In the genomic region with DNA sequence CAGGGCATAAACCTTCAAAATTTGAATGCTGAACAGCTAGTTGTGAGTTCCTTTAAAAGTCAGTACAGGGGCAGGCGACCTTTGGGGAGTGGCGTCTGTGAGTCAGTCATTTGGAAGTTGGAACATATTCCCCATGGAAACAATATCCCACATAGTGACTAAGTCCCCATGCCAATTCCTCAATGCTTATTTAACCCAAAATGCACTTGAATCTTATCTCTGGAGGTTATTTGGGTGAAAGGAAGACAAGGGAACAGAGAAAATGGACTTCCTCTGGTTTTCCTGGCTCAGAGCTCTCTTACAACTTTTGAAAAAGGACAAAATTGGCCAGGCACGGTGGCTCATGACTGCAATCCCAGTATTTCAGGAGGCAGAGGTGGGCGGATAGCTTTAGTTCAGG, we compare ENCODE assay signal across 12 cellular contexts.
DNase-seq lines count a peak whose midpoint lies in the region; ATAC-seq, FAIRE-seq and TF ChIP-seq lines count a peak whose summit lies in the region.
"Had no signal": no experiment of that assay in that cellular context is flagged by ENCODE, and none has a peak within 500 bp of the region (broad histone marks: within the 10 kb centered on the region; RNA-seq: fewer than 3 reads in every experiment).

No MANE protein-coding gene starts in this region.

- peak; percentile 73 to 87; a peak in 5 of 6 replicates for ATAC-seq in A549
- ATAC-seq: activated naive CD8-positive, alpha-beta T cell treated with anti-CD3 and anti-CD28 coated beads, Interleukin-2, amount 50 U/mL, for 24 hours had no signal

- no peak for FAIRE-seq in A549 (lab: Jason Lieb, UNC)

- H3K4me1 ChIP-seq in A549: peaks cover 36% of the 10 kb centered on the region

- no peak for TF ChIP-seq RAD21 in A549 (conservative IDR thresholded peaks at IDR 0.05 in 1 of 2, IDR thresholded peaks at IDR 0.05 in 1 of 2)

- TF ChIP-seq POLR2A in A549 (IDR thresholded peaks at IDR 0.05; ENCODE audit: low read length): no peak

- DNase-seq in A549 (ENCODE audit: low read depth in 1 of 2, low spot score in 1 of 2) (peak; percentile 41 to 72), HT1080 (ENCODE audit: low read depth) (peak; percentile 90), cardiac fibroblast (ENCODE audit: low read depth in 2 of 2) (peak; percentile 40 to 63), kidney epithelial cell (ENCODE audit: low read depth) (peak; percentile 37), RKO (ENCODE audit: low spot score) (no peak), SKM-1 treated with dmso at 0.1 percent for 144 hours (lab: John Stamatoyannopoulos, UW; ENCODE audit: unreplicated experiment) (no peak), NCI-H1048 (lab: John Stamatoyannopoulos, UW) (no peak)
- DNase-seq in stimulated activated CD4-positive, alpha-beta T cell treated with anti-CD3 and anti-CD28 coated beads, Interleukin-2, amount 100 ng/mL, for 24 hours: no peak
- DNase-seq: activated naive CD8-positive, alpha-beta T cell treated with anti-CD3 and anti-CD28 coated beads, Interleukin-2, amount 50 U/mL, for 24 hours; NCI-H187; T-helper 2 cell had no signal

- H3K4me3 ChIP-seq in A549 (no peak overlapping the region), cardiac fibroblast (replicated peaks in 1 of 2; ENCODE audit: low read depth in 2 of 2, low read length in 2 of 2) (no peak overlapping the region), kidney epithelial cell (ENCODE audit: low read depth, low read length) (no peak overlapping the region)

- peak overlapping the region; percentile 61 to 83 for H3K27ac ChIP-seq in A549
- H3K27ac ChIP-seq: neutrophil had no signal

- H3K9me3 ChIP-seq in A549: no peaks in the 10 kb centered on the region
- H3K9me3 ChIP-seq: neutrophil had no signal

- no peaks in the 10 kb centered on the region for H3K36me3 ChIP-seq in kidney epithelial cell (ENCODE audit: control insufficient read depth, insufficient read depth, low read length)
- H3K36me3 ChIP-seq: neutrophil had no signal

- peak overlapping the region; percentile 49 for H3K4me2 ChIP-seq in A549

- no peaks in the 10 kb centered on the region for H3K27me3 ChIP-seq in kidney epithelial cell (ENCODE audit: control insufficient read depth, insufficient read depth, low read length)
- H3K27me3 ChIP-seq: neutrophil had no signal

- no peak for TF ChIP-seq EP300 in A549 (IDR thresholded peaks at IDR 0.05)

- POLR2A ChIA-PET in A549 (lab: Yijun Ruan, JAX): no interaction called here

- TF ChIP-seq CTCF in A549 (IDR thresholded peaks at IDR 0.05): no peak
- no peak for TF ChIP-seq CTCF in cardiac fibroblast (IDR thresholded peaks at IDR 0.05; ENCODE audit: low read depth, low read length)
- TF ChIP-seq CTCF in kidney epithelial cell (IDR thresholded peaks at IDR 0.05; ENCODE audit: insufficient read depth, low read length, poor library complexity, severe bottlenecking): no peak

- CTCF ChIA-PET in A549 (lab: Yijun Ruan, JAX): no interaction called here

- 38% methylated on average over 4 of the region's 4 CpGs for WGBS in A549 (ENCODE audit: missing lambda C conversion rate)

TF ChIP-seq in A549, 52 proteins besides CTCF, POLR2A, EP300 and RAD21:
- TF ChIP-seq JUNB (IDR thresholded peaks at IDR 0.05) (peak; percentile 29; the same call in 1 of the 2 replicates), FOSL2 (IDR thresholded peaks at IDR 0.05) (no peak), FOSL2 (CRISPR knock-in tag; IDR thresholded peaks at IDR 0.05) (peak; percentile 63), ZSCAN20 (CRISPR knock-in tag; IDR thresholded peaks at IDR 0.05) (0 out of 2 replicates have a peak, but pooled peaks have one; percentile 38), HOXB13 (CRISPR knock-in tag; IDR thresholded peaks at IDR 0.05; ENCODE audit: low read depth) (peak; percentile 29; the same call in 1 of the 2 replicates), NPAS2 (CRISPR knock-in tag; IDR thresholded peaks at IDR 0.05; ENCODE audit: borderline replicate concordance) (no peak)

Comparison
In these comparisons a context has a peak if more than half of its experiments do, and no peak if none do; other contexts are left out.
1. DNase-seq: peak in A549 (2 of 2), HT1080 (single experiment), cardiac fibroblast (2 of 2) and kidney epithelial cell (single experiment); none in stimulated activated CD4-positive, alpha-beta T cell treated with anti-CD3 and anti-CD28 coated beads, Interleukin-2, amount 100 ng/mL, for 24 hours (0 of 2), RKO (single experiment), SKM-1 treated with dmso at 0.1 percent for 144 hours (single experiment) and NCI-H1048 (single experiment).